ENCODE assay signal across 20 cellular contexts in the genomic region with DNA sequence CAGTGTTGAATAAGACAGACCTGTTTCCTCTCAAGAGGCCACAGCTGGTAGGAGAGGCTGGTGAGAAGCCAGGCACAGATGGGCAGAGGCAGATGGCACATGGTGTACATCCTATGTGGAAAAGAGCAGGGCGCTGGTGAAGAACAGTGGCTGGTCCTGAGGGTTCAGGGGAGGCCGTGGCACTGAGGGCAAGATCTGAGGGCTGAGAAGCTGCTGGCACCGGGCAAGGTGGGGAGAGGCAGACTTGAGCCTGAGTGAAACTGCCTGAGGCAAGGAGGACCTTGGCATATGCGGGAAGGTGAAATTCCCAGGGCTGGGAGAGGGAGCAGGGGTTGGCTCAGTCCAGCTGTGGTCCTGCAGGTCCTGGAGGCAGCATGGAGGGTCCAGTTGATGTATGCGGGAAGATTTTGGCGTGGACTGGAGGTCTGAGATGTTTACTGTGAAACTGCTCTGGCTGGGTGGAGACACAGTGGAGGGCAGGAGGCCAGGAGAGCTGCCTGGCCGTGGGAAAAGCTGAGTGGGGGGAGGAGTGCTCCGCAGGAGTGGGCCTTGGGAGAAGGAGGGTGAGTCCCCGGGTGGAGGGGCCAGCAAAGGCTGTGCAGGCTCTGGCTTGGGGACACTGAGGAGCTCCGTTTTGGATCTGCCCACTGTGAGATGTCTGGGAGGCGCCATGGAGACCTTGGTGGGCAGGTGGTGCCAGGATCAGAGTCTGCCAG. TPM values are rescaled to one million over a fixed set of nuclear protein-coding genes. Genes with fewer than 3 reads are reported as not detected.
DNase-seq lines count a peak whose midpoint lies in the region; ATAC-seq and TF ChIP-seq lines count a peak whose summit lies in the region.
"Had no signal": no experiment of that assay in that cellular context is flagged by ENCODE, and none has a peak within 500 bp of the region (broad histone marks: within the 10 kb centered on the region; RNA-seq: fewer than 3 reads in every experiment).

No MANE protein-coding gene starts in this region.

- no peak overlapping the region; the same call in 1 of the 2 replicates for H3K14ac ChIP-seq in H9 (ENCODE audit: insufficient read depth, low read length)

- H3K27me3 Mint-ChIP-seq in CD8-positive, alpha-beta T cell (ENCODE audit: low read depth), result no peaks in the 10 kb centered on the region
- H3K27me3 Mint-ChIP-seq in H9 (ENCODE audit: low read depth), result peaks cover 6% of the 10 kb centered on the region
- H3K27me3 Mint-ChIP-seq in activated T-helper 2 cell treated with anti-CD3 and anti-CD28 coated beads, Interferon-gamma antibody, Interleukin-2, Interleukin-4, amounts not matched to agents 10 μg/mL and 5 μg/mL and 100 μg/mL, durations not matched to agents 14 hours and 24 hours and 36 hours (ENCODE audit: low read depth), result no peaks in the 10 kb centered on the region
- H3K27me3 Mint-ChIP-seq in neural crest cell (ENCODE audit: low read depth), result peaks cover 6% of the 10 kb centered on the region

- no peak overlapping the region for H3K56ac ChIP-seq in H9 (ENCODE audit: insufficient read length, low read depth, low read length)

- H3K36me3 ChIP-seq in CD8-positive, alpha-beta T cell (ENCODE audit: insufficient read depth, low read length), result no peaks in the 10 kb centered on the region
- no peaks in the 10 kb centered on the region for H3K36me3 ChIP-seq in ovary

- no peak overlapping the region for H3K27ac ChIP-seq in CD8-positive, alpha-beta T cell (ENCODE audit: low read depth, low read length)
- H3K27ac ChIP-seq in H9 (ENCODE audit: insufficient read length, low read depth, low read length) (no peak overlapping the region), ovary (no peak overlapping the region)
- H3K27ac ChIP-seq: ascending aorta, stomach had no signal

- peaks cover 25% of the 10 kb centered on the region for H3K4me1 Mint-ChIP-seq in CD8-positive, alpha-beta T cell (ENCODE audit: low read depth)
- H3K4me1 Mint-ChIP-seq in H9 (peaks cover 10 to 11% of the 10 kb centered on the region in 2 experiments), neural crest cell (peaks cover 23% of the 10 kb centered on the region)
- peaks cover 27% of the 10 kb centered on the region for H3K4me1 Mint-ChIP-seq in activated T-helper 2 cell treated with anti-CD3 and anti-CD28 coated beads, Interferon-gamma antibody, Interleukin-2, Interleukin-4, amounts not matched to agents 10 μg/mL and 5 μg/mL and 100 μg/mL, durations not matched to agents 14 hours and 24 hours and 36 hours (ENCODE audit: low read depth)

- POLR2A ChIA-PET in CD8-positive, alpha-beta T cell (lab: Charles Lee), result no interaction called here

- no peak for DNase-seq in CD8-positive, alpha-beta T cell
- DNase-seq in H9, result no peak
- no peak for DNase-seq in activated T-helper 2 cell treated with anti-CD3 and anti-CD28 coated beads, Interferon-gamma antibody, Interleukin-2, Interleukin-4, amounts not matched to agents 10 μg/mL and 5 μg/mL and 100 μg/mL, durations not matched to agents 14 hours and 24 hours and 36 hours (ENCODE audit: low spot score)
- no peak for DNase-seq in neural crest cell (ENCODE audit: low read depth, low spot score)
- DNase-seq in effector CD8-positive, alpha-beta T cell (lab: John Stamatoyannopoulos, UW), result no peak
- no peak for DNase-seq in ovary
- DNase-seq: activated CD4-positive, CD25-positive, alpha-beta regulatory T cell treated with anti-CD3 and anti-CD28 coated beads, Interleukin-2, amount 50 U/mL, for 72 hours; cortex of kidney; GDM1; islet precursor cell; KG1; NCI-H510A treated with DMSO at 0.1 percent for 48 hours; small intestine; stomach had no signal

- no peak overlapping the region for H4K8ac ChIP-seq in H9 (replicated peaks; ENCODE audit: insufficient read length, low read depth, low read length)

- H2BK120ac ChIP-seq in H9 (ENCODE audit: low read depth, low read length, poor library complexity, severe bottlenecking), result no peak overlapping the region

- H2BK5ac ChIP-seq in H9 (ENCODE audit: insufficient read length, low read length), result no peak overlapping the region

- no peak overlapping the region for H3K4me2 ChIP-seq in H9 (ENCODE audit: insufficient read depth, insufficient read length, low read length)

- no peak overlapping the region for H2AFZ ChIP-seq in H9 (ENCODE audit: low read length)

- H3K18ac ChIP-seq in H9 (ENCODE audit: insufficient read length, low read depth, low read length), result no peak overlapping the region

- intact Hi-C loops in CD8-positive, alpha-beta T cell (cut with DNase I, micrococcal nuclease), result loop anchor here (5.0 kb wide), 2 partner anchors 542 to 607 kb away; partner anchors contain the start of genes NOTCH1 (in 1 of the 2) and SEC16A (in 1 of the 2)
- intact Hi-C loops in activated T-helper 2 cell treated with anti-CD3 and anti-CD28 coated beads, Interferon-gamma antibody, Interleukin-2, Interleukin-4, amounts not matched to agents 10 μg/mL and 5 μg/mL and 100 μg/mL, durations not matched to agents 14 hours and 24 hours and 36 hours (cut with micrococcal nuclease), result loop anchor here (5.0 kb wide), 1 partner anchor 148 kb away; no protein-coding TSS in a partner anchor
- intact Hi-C loops in ovary (cut with DNase I), result no loop called here

- H3K9me3 Mint-ChIP-seq in CD8-positive, alpha-beta T cell, result no peaks in the 10 kb centered on the region
- no peaks in the 10 kb centered on the region for H3K9me3 Mint-ChIP-seq in H9
- H3K9me3 Mint-ChIP-seq in activated T-helper 2 cell treated with anti-CD3 and anti-CD28 coated beads, Interferon-gamma antibody, Interleukin-2, Interleukin-4, amounts not matched to agents 10 μg/mL and 5 μg/mL and 100 μg/mL, durations not matched to agents 14 hours and 24 hours and 36 hours, result no peaks in the 10 kb centered on the region
- H3K9me3 Mint-ChIP-seq in neural crest cell, result no peaks in the 10 kb centered on the region
- H3K9me3 Mint-ChIP-seq: mesothelial cell of epicardium had no signal

- no peaks in the 10 kb centered on the region for H4K20me1 ChIP-seq in H9 (ENCODE audit: control insufficient read depth, insufficient read depth, insufficient read length)

- no peak overlapping the region for H3K4ac ChIP-seq in H9 (ENCODE audit: low read depth, low read length)

- H3K9ac ChIP-seq in H9 (ENCODE audit: extremely low read depth, insufficient read length, low read length), result no peak overlapping the region

- no peak for TF ChIP-seq POLR2A in ovary (IDR thresholded peaks at IDR 0.05)

- no peak overlapping the region for H2BK20ac ChIP-seq in H9 (ENCODE audit: low read depth, low read length, poor library complexity, severe bottlenecking)

- no peak overlapping the region for H3K23ac ChIP-seq in H9 (ENCODE audit: insufficient read length, low read depth, low read length)

- H2BK12ac ChIP-seq in H9 (ENCODE audit: insufficient read length, low read depth, low read length), result no peak overlapping the region

- CTCF ChIA-PET in CD8-positive, alpha-beta T cell (lab: Charles Lee), result interaction anchor here (0.6 to 1.1 kb wide), 2 partner anchors 137 to 147 kb away, joined by 3 read pairs; no protein-coding TSS in a partner anchor

- no peak overlapping the region for H2BK15ac ChIP-seq in H9 (ENCODE audit: low read depth, low read length)

- H4K91ac ChIP-seq in H9 (ENCODE audit: insufficient read length, low read depth, low read length), result no peak overlapping the region

- H3K79me2 ChIP-seq in H9 (ENCODE audit: insufficient read depth, low read length), result no peaks in the 10 kb centered on the region

- no peak for ATAC-seq in CD8-positive, alpha-beta T cell
- no peak for ATAC-seq in HG03039 (IDR thresholded peaks at IDR 0.05; ENCODE audit: unreplicated experiment)
- ATAC-seq: esophagus mucosa, Panc1 had no signal

- H3K36me3 Mint-ChIP-seq in CD8-positive, alpha-beta T cell, result peaks cover 51% of the 10 kb centered on the region
- peaks cover 7 to 12% (median 10%) of the 10 kb centered on the region in 3 experiments; a peak in 6 of 7 replicates for H3K36me3 Mint-ChIP-seq in H9 (ENCODE audit: insufficient read depth in 1 of 3, low read depth in 3 of 3)
- H3K36me3 Mint-ChIP-seq in activated T-helper 2 cell treated with anti-CD3 and anti-CD28 coated beads, Interferon-gamma antibody, Interleukin-2, Interleukin-4, amounts not matched to agents 10 μg/mL and 5 μg/mL and 100 μg/mL, durations not matched to agents 14 hours and 24 hours and 36 hours (ENCODE audit: low read depth), result peaks cover 30% of the 10 kb centered on the region
- H3K36me3 Mint-ChIP-seq in neural crest cell (ENCODE audit: low read depth), result no peaks in the 10 kb centered on the region

- no peaks in the 10 kb centered on the region for H3K27me3 ChIP-seq in CD8-positive, alpha-beta T cell (ENCODE audit: insufficient read depth, low read length)
- no peaks in the 10 kb centered on the region for H3K27me3 ChIP-seq in H9 (ENCODE audit: insufficient read depth, low read length)
- no peaks in the 10 kb centered on the region for H3K27me3 ChIP-seq in ovary
- H3K27me3 ChIP-seq: ascending aorta, stomach had no signal

- H3K4me3 Mint-ChIP-seq in CD8-positive, alpha-beta T cell, result no peak overlapping the region
- H3K4me3 Mint-ChIP-seq in H9 (peak overlapping the region in 1 of 2 experiments; percentile 7; a peak in 2 of 5 replicates), neural crest cell (peak overlapping the region; percentile 16)
- H3K4me3 Mint-ChIP-seq in activated T-helper 2 cell treated with anti-CD3 and anti-CD28 coated beads, Interferon-gamma antibody, Interleukin-2, Interleukin-4, amounts not matched to agents 10 μg/mL and 5 μg/mL and 100 μg/mL, durations not matched to agents 14 hours and 24 hours and 36 hours (ENCODE audit: low read depth), result peak overlapping the region; percentile 5
- H3K4me3 Mint-ChIP-seq: CD14-positive monocyte, mesothelial cell of epicardium had no signal

- TF ChIP-seq CTCF in CD8-positive, alpha-beta T cell (IDR thresholded peaks at IDR 0.05), result no peak
- TF ChIP-seq CTCF in H9 (conservative IDR thresholded peaks at IDR 0.05) (no peak), neural crest cell (conservative IDR thresholded peaks at IDR 0.05) (no peak), ovary (IDR thresholded peaks at IDR 0.05) (no peak)

- H3K4me3 ChIP-seq in CD8-positive, alpha-beta T cell (ENCODE audit: low read depth, low read length), result no peak overlapping the region
- no peak overlapping the region for H3K4me3 ChIP-seq in ovary
- H3K4me3 ChIP-seq: ascending aorta, stomach had no signal

- WGBS in H9 (ENCODE audit: extremely low coverage, insufficient read length, low lambda C conversion rate), result no CpG with 5 or more reads among the region's 11 CpGs
- 59 to 69% (median 63%) methylated on average over 11 of the region's 11 CpGs for WGBS in ovary, 3 donors

- H3K23me2 ChIP-seq in H9 (ENCODE audit: insufficient read length, low read depth, low read length, poor library complexity, severe bottlenecking), result peaks cover 12% of the 10 kb centered on the region

- no peak for TF ChIP-seq EP300 in ovary (IDR thresholded peaks at IDR 0.05)

- H2AK5ac ChIP-seq in H9 (ENCODE audit: insufficient read length, low read length), result no peak overlapping the region

- no peaks in the 10 kb centered on the region for H3K79me1 ChIP-seq in H9 (ENCODE audit: insufficient read depth, low read depth, low read length, poor library complexity, severe bottlenecking)

- H4K5ac ChIP-seq in H9 (ENCODE audit: insufficient read length, low read depth, low read length), result no peak overlapping the region

- no peak overlapping the region for H3T11ph ChIP-seq in H9 (ENCODE audit: low read length)

- peaks cover 24% of the 10 kb centered on the region for H3K4me1 ChIP-seq in CD8-positive, alpha-beta T cell (ENCODE audit: insufficient read depth, low read length)
- no peaks in the 10 kb centered on the region for H3K4me1 ChIP-seq in H9 (ENCODE audit: insufficient read depth, low read length)
- H3K4me1 ChIP-seq in ovary (ENCODE audit: insufficient read depth), result peaks cover 9% of the 10 kb centered on the region

- peak overlapping the region; percentile 49 for H3K27ac Mint-ChIP-seq in CD8-positive, alpha-beta T cell
- H3K27ac Mint-ChIP-seq in H9 (peak overlapping the region in 2 of 3 experiments; percentile 68 to 76; a peak in 3 of 7 replicates), neural crest cell (ENCODE audit: unreplicated experiment) (peak overlapping the region; percentile 54)
- H3K27ac Mint-ChIP-seq in activated T-helper 2 cell treated with anti-CD3 and anti-CD28 coated beads, Interferon-gamma antibody, Interleukin-2, Interleukin-4, amounts not matched to agents 10 μg/mL and 5 μg/mL and 100 μg/mL, durations not matched to agents 14 hours and 24 hours and 36 hours, result no peak overlapping the region
- H3K27ac Mint-ChIP-seq: mesothelial cell of epicardium had no signal

- no peaks in the 10 kb centered on the region for H3K9me3 ChIP-seq in CD8-positive, alpha-beta T cell (ENCODE audit: low read length)
- H3K9me3 ChIP-seq in H9 (ENCODE audit: control insufficient read depth, low read depth, low read length) (no peaks in the 10 kb centered on the region), ovary (no peaks in the 10 kb centered on the region)
- H3K9me3 ChIP-seq: ascending aorta, stomach had no signal

RNA-seq across cellular contexts. Expression of gene MAN1B1, which starts 2.6 kb away (rescaled TPM):
- 10 to 100 TPM; 60.3 to 62.9 TPM for total RNA-seq in CD8-positive, alpha-beta T cell
- total RNA-seq in H9 (2021) (32.7 and 34.9 TPM in 2 replicates), neural crest cell (50.4 and 54.0 TPM in 2 replicates), ovary (10 to 100 TPM; 30.2 to 55.1 (median 38.6) TPM)
- total RNA-seq in activated T-helper 2 cell treated with anti-CD3 and anti-CD28 coated beads, Interferon-gamma antibody, Interleukin-2, Interleukin-4, amounts not matched to agents 10 μg/mL and 5 μg/mL and 100 μg/mL, durations not matched to agents 14 hours and 24 hours and 36 hours, result 47.5 and 52.2 TPM in 2 replicates
- 100 to 1,000 TPM in 1 of 2 donors, 10 to 100 TPM in 1; 44.0 to 109 TPM for polyA plus RNA-seq in ovary

RNA-seq across cellular contexts. Expression of gene UAP1L1, which starts 12.1 kb away (rescaled TPM):
- 10 to 100 TPM; 14.1 to 18.7 TPM for total RNA-seq in CD8-positive, alpha-beta T cell
- total RNA-seq in H9 (2021) (5.6 and 6.6 TPM in 2 replicates), neural crest cell (2.6 and 2.9 TPM in 2 replicates), ovary (1 to 10 TPM; 1.3 to 6.3 (median 4.1) TPM)
- 20.0 and 22.3 TPM in 2 replicates for total RNA-seq in activated T-helper 2 cell treated with anti-CD3 and anti-CD28 coated beads, Interferon-gamma antibody, Interleukin-2, Interleukin-4, amounts not matched to agents 10 μg/mL and 5 μg/mL and 100 μg/mL, durations not matched to agents 14 hours and 24 hours and 36 hours
- polyA plus RNA-seq in ovary, result 1 to 10 TPM; 3.0 to 4.1 TPM

RNA-seq across cellular contexts. Expression of gene SAPCD2, which starts 19.0 kb away (rescaled TPM):
- total RNA-seq in CD8-positive, alpha-beta T cell, result under 1 TPM; 0.38 to 0.47 TPM
- total RNA-seq in H9 (2021) (29.8 and 30.0 TPM in 2 replicates), neural crest cell (29.8 and 31.1 TPM in 2 replicates), ovary (under 1 TPM in 5 of 7 donors, not detected in 2; 0.24 to 0.62 (median 0.37) TPM)
- total RNA-seq in activated T-helper 2 cell treated with anti-CD3 and anti-CD28 coated beads, Interferon-gamma antibody, Interleukin-2, Interleukin-4, amounts not matched to agents 10 μg/mL and 5 μg/mL and 100 μg/mL, durations not matched to agents 14 hours and 24 hours and 36 hours, result 26.5 and 27.1 TPM in 2 replicates
- polyA plus RNA-seq in ovary, result under 1 TPM; 0.10 to 0.15 TPM

RNA-seq across cellular contexts. Expression of gene DPP7, which starts 25.1 kb away (rescaled TPM):
- total RNA-seq in CD8-positive, alpha-beta T cell, result 100 to 1,000 TPM; 311 to 325 TPM
- 27.3 and 29.4 TPM in 2 replicates for total RNA-seq in H9 (2021)
- total RNA-seq in activated T-helper 2 cell treated with anti-CD3 and anti-CD28 coated beads, Interferon-gamma antibody, Interleukin-2, Interleukin-4, amounts not matched to agents 10 μg/mL and 5 μg/mL and 100 μg/mL, durations not matched to agents 14 hours and 24 hours and 36 hours, result 318 and 321 TPM in 2 replicates
- total RNA-seq in neural crest cell, result 37.9 and 46.5 TPM in 2 replicates
- 100 to 1,000 TPM in 2 of 7 donors, 10 to 100 TPM in 5; 39.8 to 117 (median 95.6) TPM for total RNA-seq in ovary
- polyA plus RNA-seq in ovary, result 10 to 100 TPM in 1 of 2 donors, 1 to 10 TPM in 1; 3.0 to 88.7 TPM

RNA-seq across cellular contexts. Expression of gene ENTPD2, which starts 35.5 kb away (rescaled TPM):
- total RNA-seq in CD8-positive, alpha-beta T cell, result not detected
- 4.0 and 5.1 TPM in 2 replicates for total RNA-seq in H9 (2021)
- not detected in 2 replicates for total RNA-seq in activated T-helper 2 cell treated with anti-CD3 and anti-CD28 coated beads, Interferon-gamma antibody, Interleukin-2, Interleukin-4, amounts not matched to agents 10 μg/mL and 5 μg/mL and 100 μg/mL, durations not matched to agents 14 hours and 24 hours and 36 hours
- not detected in 2 replicates for total RNA-seq in neural crest cell
- total RNA-seq in ovary, result 1 to 10 TPM in 4 of 7 donors, under 1 TPM in 3; 0.12 to 5.1 (median 1.0) TPM
- polyA plus RNA-seq in ovary, result under 1 TPM; 0.32 to 0.82 TPM
- total RNA-seq: ascending aorta had no signal
- polyA plus RNA-seq: CD14-positive monocyte had no signal

Comparison
In these comparisons a context has a peak if more than half of its experiments do, and no peak if none do; other contexts are left out.
1. RNA of gene SAPCD2, which starts 19.0 kb away (total RNA-seq): 29.8 to 31.1 TPM in neural crest cell, 29.8 to 30.0 TPM in H9 and 26.5 to 27.1 TPM in activated T-helper 2 cell treated with anti-CD3 and anti-CD28 coated beads, Interferon-gamma antibody, Interleukin-2, Interleukin-4, amounts not matched to agents 10 μg/mL and 5 μg/mL and 100 μg/mL, durations not matched to agents 14 hours and 24 hours and 36 hours; 0.38 to 0.47 TPM in CD8-positive, alpha-beta T cell and 0.24 to 0.62 TPM in ovary; every median in the first group is over 10 times any median in the second.
2. intact Hi-C loops: an anchor here in CD8-positive, alpha-beta T cell (5.0 kb wide) and activated T-helper 2 cell treated with anti-CD3 and anti-CD28 coated beads, Interferon-gamma antibody, Interleukin-2, Interleukin-4, amounts not matched to agents 10 μg/mL and 5 μg/mL and 100 μg/mL, durations not matched to agents 14 hours and 24 hours and 36 hours (5.0 kb wide); none called in ovary.